In genomic region chr9:91809581-91810285, GRCh38 we compare ENCODE assay signal across 2 cellular contexts.
A peak's percentile ranks its signal among the peaks of the same experiment; 100 is the strongest.
TF ChIP-seq lines count a peak whose summit lies in the region.

No MANE protein-coding gene starts in this region.

TF ChIP-seq in IMR-90, 13 proteins besides CTCF, POLR2A, EP300 and RAD21 (continued from another document):
- TF ChIP-seq BHLHE40 (IDR thresholded peaks at IDR 0.05; ENCODE audit: low read depth, low read length) (0 out of 2 replicates have a peak, but pooled peaks have one; percentile 21), CEBPB (IDR thresholded peaks at IDR 0.05; ENCODE audit: low read depth, low read length) (peak; percentile 64), MXI1 (IDR thresholded peaks at IDR 0.05; ENCODE audit: borderline replicate concordance, low read depth, low read length) (no peak), RFX5 (IDR thresholded peaks at IDR 0.05; ENCODE audit: low read depth, low read length) (no peak), MAFK (IDR thresholded peaks at IDR 0.05; ENCODE audit: low read depth, low read length) (no peak)

TF ChIP-seq in GM12878, 131 proteins besides CTCF, POLR2A, EP300 and RAD21 (continued from another document):
- TF ChIP-seq BCL3 (IDR thresholded peaks at IDR 0.05; ENCODE audit: borderline replicate concordance, insufficient read depth, low read depth, low read length, poor library complexity, severe bottlenecking) = peak; percentile 37
- TF ChIP-seq CREM (IDR thresholded peaks at IDR 0.05; ENCODE audit: low read depth) = no peak
